22 cellular contexts compared by ENCODE assay signal in genomic region chr16:85367485-85367884, GRCh38.
"Had no signal": no experiment of that assay in that cellular context is flagged by ENCODE, and none has a peak within 500 bp of the region (broad histone marks: within the 10 kb centered on the region; RNA-seq: fewer than 3 reads in every experiment).

No MANE protein-coding gene starts in this region.

- H3K36me3 ChIP-seq: adrenal gland, gastrocnemius medialis, heart right ventricle, left ventricle myocardium inferior, thoracic aorta had no signal

- DNase-seq: activated CD4-positive, alpha-beta memory T cell treated with anti-CD3 and anti-CD28 coated beads for 36 hours; activated CD4-positive, alpha-beta T cell treated with anti-CD3 and anti-CD28 coated beads for 36 hours; activated gamma-delta T cell treated with Interleukin-2 at 50 U/mL for 16 hours; activated T-cell treated with anti-CD3 and anti-CD28 coated beads for 4 hours; effector CD8-positive, alpha-beta T cell; heart right ventricle; immature natural killer cell; kidney glomerular epithelial cell; left ventricle myocardium inferior; mammary epithelial cell; naive thymus-derived CD8-positive, alpha-beta T cell; retina; stimulated activated CD4-positive, alpha-beta T cell treated with anti-CD3 and anti-CD28 coated beads, Interleukin-12 subunit alpha, Interleukin-12 subunit beta, amount 100 ng/mL, for 4 hours; stimulated activated CD4-positive, alpha-beta T cell treated with anti-CD3 and anti-CD28 coated beads, Interleukin-1b, Interleukin-23, amount 100 ng/mL, for 48 hours; stimulated activated naive CD8-positive, alpha-beta T cell treated with anti-CD3 and anti-CD28 coated beads, Interleukin-15, Interleukin-2, amounts not matched to agents 100 U/mL and 50 U/mL, for 24 hours; T-cell had no signal

- H3K4me3 ChIP-seq: adrenal gland, gastrocnemius medialis, heart right ventricle, left ventricle myocardium inferior, thoracic aorta had no signal

- H3K27ac ChIP-seq: gastrocnemius medialis, heart right ventricle, left ventricle myocardium inferior, thoracic aorta had no signal

- H3K27me3 ChIP-seq: adrenal gland, gastrocnemius medialis, heart right ventricle had no signal

- H3K9me3 ChIP-seq: adrenal gland, gastrocnemius medialis, left ventricle myocardium inferior, thoracic aorta had no signal

- ATAC-seq: activated CD4-positive, alpha-beta T cell treated with anti-CD3 and anti-CD28 coated beads for 36 hours; activated naive CD4-positive, alpha-beta T cell treated with anti-CD3 and anti-CD28 coated beads, Interleukin-2, amount 50 U/mL, for 72 hours; esophagus mucosa; naive thymus-derived CD8-positive, alpha-beta T cell; stimulated activated naive CD8-positive, alpha-beta T cell treated with anti-CD3 and anti-CD28 coated beads, Interleukin-15, Interleukin-2, amounts not matched to agents 100 U/mL and 50 U/mL, for 24 hours; T-cell; WTC11 had no signal
